17 cellular contexts compared by ENCODE assay signal in the genomic region with DNA sequence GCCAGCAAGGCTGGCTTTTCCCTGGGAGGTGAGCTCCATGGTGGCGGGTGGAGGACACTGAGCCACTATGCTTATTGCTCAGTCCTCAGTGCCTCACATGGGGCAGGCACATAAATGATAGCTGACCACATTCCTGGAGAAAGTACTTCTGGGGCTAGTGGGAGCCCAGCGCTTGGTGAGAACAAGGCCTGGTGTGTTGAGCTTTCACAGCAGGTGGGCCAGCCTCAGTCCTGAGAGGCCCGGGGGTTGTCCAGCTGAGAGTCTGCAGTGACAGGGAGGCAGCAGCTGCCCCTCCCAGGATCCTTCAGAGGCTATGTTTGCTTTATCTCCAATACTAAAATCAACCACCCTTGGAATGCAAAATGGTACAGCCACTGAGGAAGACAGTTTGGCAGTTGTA.
"Had no signal": no experiment of that assay in that cellular context is flagged by ENCODE, and none has a peak within 500 bp of the region (broad histone marks: within the 10 kb centered on the region; RNA-seq: fewer than 3 reads in every experiment).

No MANE protein-coding gene starts in this region.

- H3K27ac ChIP-seq: coronary artery, epithelial cell of prostate, gastrocnemius medialis, left lung, ovary, upper lobe of right lung had no signal

- H3K4me3 Mint-ChIP-seq: activated CD4-positive, alpha-beta T cell treated with anti-CD3 and anti-CD28 coated beads, Interleukin-2, amount 10 ng/mL, durations not matched to agents 24 days and 14 days; activated naive CD4-positive, alpha-beta T cell treated with anti-CD3 and anti-CD28 coated beads, Interleukin-2, amount 50 U/mL, for 24 hours; nephron progenitor cell had no signal

- DNase-seq: activated CD4-positive, alpha-beta T cell treated with anti-CD3 and anti-CD28 coated beads, Interleukin-2, amount 10 ng/mL, durations not matched to agents 24 days and 14 days; activated CD8-positive, alpha-beta memory T cell treated with anti-CD3 and anti-CD28 coated beads for 24 hours; activated T-cell treated with anti-CD3 and anti-CD28 coated beads for 4 hours; central memory CD4-positive, alpha-beta T cell; effector memory CD4-positive, alpha-beta T cell; gastrocnemius medialis; islet precursor cell; left lung; nephron progenitor cell; ovary; stimulated activated CD4-positive, alpha-beta T cell treated with anti-CD3 and anti-CD28 coated beads, Interleukin-2, amount 100 ng/mL, for 48 hours; stimulated activated naive CD8-positive, alpha-beta T cell treated with anti-CD3 and anti-CD28 coated beads, Interleukin-15, Interleukin-2, amounts not matched to agents 100 U/mL and 50 U/mL, for 24 hours; upper lobe of right lung had no signal

- H3K36me3 ChIP-seq: gastrocnemius medialis, left lung, ovary, upper lobe of right lung had no signal

- H3K36me3 Mint-ChIP-seq: activated naive CD4-positive, alpha-beta T cell treated with anti-CD3 and anti-CD28 coated beads, Interleukin-2, amount 50 U/mL, for 24 hours had no signal

- H3K27ac Mint-ChIP-seq: activated CD4-positive, alpha-beta T cell treated with anti-CD3 and anti-CD28 coated beads, Interleukin-2, amount 10 ng/mL, durations not matched to agents 24 days and 14 days; activated naive CD4-positive, alpha-beta T cell treated with anti-CD3 and anti-CD28 coated beads, Interleukin-2, amount 50 U/mL, for 24 hours; activated T-helper 2 cell treated with anti-CD3 and anti-CD28 coated beads, Interferon-gamma antibody, Interleukin-2, Interleukin-4, amounts not matched to agents 10 μg/mL and 5 μg/mL and 100 μg/mL, durations not matched to agents 14 hours and 24 hours and 36 hours; nephron progenitor cell had no signal

- H3K4me3 ChIP-seq: coronary artery, gastrocnemius medialis, left lung, ovary, upper lobe of right lung had no signal

- ATAC-seq: gastrocnemius medialis; left lung; stimulated activated naive CD8-positive, alpha-beta T cell treated with anti-CD3 and anti-CD28 coated beads, Interleukin-15, Interleukin-2, amounts not matched to agents 100 U/mL and 50 U/mL, for 24 hours; upper lobe of right lung had no signal

- H3K9me3 Mint-ChIP-seq: activated CD4-positive, alpha-beta T cell treated with anti-CD3 and anti-CD28 coated beads, Interleukin-2, amount 10 ng/mL, durations not matched to agents 24 days and 14 days; activated naive CD4-positive, alpha-beta T cell treated with anti-CD3 and anti-CD28 coated beads, Interleukin-2, amount 50 U/mL, for 24 hours; activated T-helper 2 cell treated with anti-CD3 and anti-CD28 coated beads, Interferon-gamma antibody, Interleukin-2, Interleukin-4, amounts not matched to agents 10 μg/mL and 5 μg/mL and 100 μg/mL, durations not matched to agents 14 hours and 24 hours and 36 hours had no signal

- H3K4me1 ChIP-seq: left lung had no signal

- H3K9me3 ChIP-seq: gastrocnemius medialis, left lung, ovary, upper lobe of right lung had no signal

- H3K4me1 Mint-ChIP-seq: activated CD4-positive, alpha-beta T cell treated with anti-CD3 and anti-CD28 coated beads, Interleukin-2, amount 10 ng/mL, durations not matched to agents 24 days and 14 days; activated naive CD4-positive, alpha-beta T cell treated with anti-CD3 and anti-CD28 coated beads, Interleukin-2, amount 50 U/mL, for 24 hours had no signal
